ENCODE assay signal across 23 cellular contexts in the genomic region with DNA sequence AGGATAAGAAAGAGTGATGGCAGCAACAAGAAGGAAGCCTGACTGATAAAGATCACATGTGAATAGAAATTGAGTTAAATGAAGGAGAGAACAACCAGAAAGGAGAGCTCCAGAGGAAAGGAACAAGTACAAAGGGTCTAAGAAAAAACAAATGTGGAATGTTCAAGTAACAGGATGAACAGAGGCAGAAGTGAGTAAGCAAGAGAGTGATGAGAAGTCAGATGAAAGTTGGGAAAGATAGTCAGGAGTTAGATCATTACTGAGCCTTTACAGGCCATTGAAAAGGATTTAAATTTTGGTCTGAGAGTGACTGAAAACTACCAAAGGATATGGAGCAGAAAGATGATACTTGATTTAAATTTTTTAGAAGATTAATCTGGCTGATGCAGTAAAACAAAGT. TPM values are rescaled to one million over a fixed set of nuclear protein-coding genes. Genes with fewer than 3 reads are reported as not detected.
A peak's percentile ranks its signal among the peaks of the same experiment; 100 is the strongest.
DNase-seq lines count a peak whose midpoint lies in the region; ATAC-seq, FAIRE-seq and TF ChIP-seq lines count a peak whose summit lies in the region.
"Had no signal": no experiment of that assay in that cellular context is flagged by ENCODE, and none has a peak within 500 bp of the region (broad histone marks: within the 10 kb centered on the region; RNA-seq: fewer than 3 reads in every experiment).

No MANE protein-coding gene starts in this region.

- TF ChIP-seq CTCF in HepG2 (CRISPR knock-in tag; IDR thresholded peaks at IDR 0.05) (no peak), right lobe of liver (IDR thresholded peaks at IDR 0.05) (no peak), mesothelial cell of epicardium (IDR thresholded peaks at IDR 0.05; ENCODE audit: unreplicated experiment) (no peak)

- H3K4me1 Mint-ChIP-seq in mesothelial cell of epicardium = peaks cover 9% of the 10 kb centered on the region
- H3K4me1 Mint-ChIP-seq in activated CD4-positive, alpha-beta memory T cell treated with anti-CD3 and anti-CD28 coated beads for 36 hours (ENCODE audit: low read depth) = peaks cover 20% of the 10 kb centered on the region

- no peak overlapping the region for H3K4me3 Mint-ChIP-seq in mesothelial cell of epicardium
- H3K4me3 Mint-ChIP-seq in activated CD4-positive, alpha-beta memory T cell treated with anti-CD3 and anti-CD28 coated beads for 36 hours = no peak overlapping the region
- H3K4me3 Mint-ChIP-seq: CD4-positive, alpha-beta T cell had no signal

- POLR2A ChIA-PET in HepG2 (lab: Yijun Ruan, JAX) = interaction anchor here (0.9 kb wide), 1 partner anchor 39 kb away, joined by 4 read pairs; no protein-coding TSS in a partner anchor
- POLR2A ChIA-PET in activated CD4-positive, alpha-beta memory T cell treated with anti-CD3 and anti-CD28 coated beads for 36 hours (lab: Charles Lee) = no interaction called here

- H3K4me3 ChIP-seq in HepG2 (replicated peaks in 1 of 3; ENCODE audit: insufficient read depth in 1 of 3, low read depth in 2 of 3, low read length in 3 of 3) = no peak overlapping the region
- no peak overlapping the region for H3K4me3 ChIP-seq in right lobe of liver
- H3K4me3 ChIP-seq: A549; BLaER1 treated with 17β-estradiol and CSF1 and Interleukin-3, amounts not matched to agents 10 nM and 100 nM; MG63 had no signal

- CTCF ChIA-PET in HepG2 (lab: Yijun Ruan, JAX; ENCODE audit: low intra/inter-chr PET ratio, low total read pairs) = no interaction called here
- CTCF ChIA-PET in activated CD4-positive, alpha-beta memory T cell treated with anti-CD3 and anti-CD28 coated beads for 36 hours (lab: Charles Lee) = no interaction called here

- H3K36me3 Mint-ChIP-seq in mesothelial cell of epicardium = peaks cover 60% of the 10 kb centered on the region
- H3K36me3 Mint-ChIP-seq in activated CD4-positive, alpha-beta memory T cell treated with anti-CD3 and anti-CD28 coated beads for 36 hours = peaks cover 53% of the 10 kb centered on the region

- H3K27me3 ChIP-seq in HepG2 (ENCODE audit: control insufficient read depth in 1 of 2, insufficient read depth in 2 of 2, low read length in 2 of 2) = no peaks in the 10 kb centered on the region
- H3K27me3 ChIP-seq in right lobe of liver = no peaks in the 10 kb centered on the region
- H3K27me3 ChIP-seq: BLaER1 treated with 17β-estradiol and CSF1 and Interleukin-3, amounts not matched to agents 10 nM and 100 nM; MG63 had no signal

- H3K9ac ChIP-seq in HepG2 (ENCODE audit: insufficient read depth, low read depth, low read length) = no peak overlapping the region
- H3K9ac ChIP-seq: BLaER1 treated with 17β-estradiol and CSF1 and Interleukin-3, amounts not matched to agents 10 nM and 100 nM had no signal

- H3K79me2 ChIP-seq in HepG2 (ENCODE audit: insufficient read depth, low read length) = peaks cover under 1% of the 10 kb centered on the region

- BruUV-seq in HepG2 (replicated peaks; lab: Mats Ljungman, UMichigan) = no TSS peak

- H3K4me1 ChIP-seq in HepG2 (ENCODE audit: insufficient read depth, low read length) (peaks cover 37% of the 10 kb centered on the region), right lobe of liver (no peaks in the 10 kb centered on the region)
- H3K4me1 ChIP-seq: A549 had no signal

- H3K36me3 ChIP-seq in HepG2 (replicated peaks in 1 of 2; ENCODE audit: control insufficient read depth in 1 of 2, insufficient read depth in 2 of 2, low read length in 2 of 2) = peaks cover 10 to 39% of the 10 kb centered on the region in 2 experiments
- H3K36me3 ChIP-seq in right lobe of liver = peaks cover 0 to 23% (median 7%) of the 10 kb centered on the region in 4 donors

- H3K27ac Mint-ChIP-seq in mesothelial cell of epicardium = peak overlapping the region; percentile 2
- no peak overlapping the region for H3K27ac Mint-ChIP-seq in activated CD4-positive, alpha-beta memory T cell treated with anti-CD3 and anti-CD28 coated beads for 36 hours
- H3K27ac Mint-ChIP-seq: CD4-positive, alpha-beta T cell had no signal

- 0 out of 2 replicates have a peak overlapping the region, but pooled peaks have one; percentile 2 for H3K4me2 ChIP-seq in HepG2 (ENCODE audit: low read depth, low read length)
- H3K4me2 ChIP-seq: A549; BLaER1 treated with 17β-estradiol and CSF1 and Interleukin-3, amounts not matched to agents 10 nM and 100 nM had no signal

- peaks cover 23% of the 10 kb centered on the region for H3K9me3 Mint-ChIP-seq in mesothelial cell of epicardium
- H3K9me3 Mint-ChIP-seq in activated CD4-positive, alpha-beta memory T cell treated with anti-CD3 and anti-CD28 coated beads for 36 hours = no peaks in the 10 kb centered on the region
- H3K9me3 Mint-ChIP-seq: CD4-positive, alpha-beta T cell had no signal

- FAIRE-seq in HepG2 (lab: Jason Lieb, UNC) = no peak
- FAIRE-seq: A549, D721Med, GM19239, RCC 7860 had no signal

- TF ChIP-seq POLR2A in HepG2 (IDR thresholded peaks at IDR 0.05; ENCODE audit: insufficient read depth in 1 of 2, low read depth in 2 of 2, low read length in 2 of 2) = no peak
- TF ChIP-seq POLR2A in right lobe of liver (IDR thresholded peaks at IDR 0.05) = no peak

- H3K27me3 Mint-ChIP-seq in mesothelial cell of epicardium (ENCODE audit: low read depth) = no peaks in the 10 kb centered on the region
- H3K27me3 Mint-ChIP-seq in activated CD4-positive, alpha-beta memory T cell treated with anti-CD3 and anti-CD28 coated beads for 36 hours = no peaks in the 10 kb centered on the region
- H3K27me3 Mint-ChIP-seq: CD4-positive, alpha-beta T cell had no signal

- H3K27ac ChIP-seq in HepG2 (ENCODE audit: extremely low read length, insufficient read depth, low read length) = peak overlapping the region; percentile 49
- no peak overlapping the region for H3K27ac ChIP-seq in right lobe of liver
- H3K27ac ChIP-seq: A549; BLaER1 treated with 17β-estradiol and CSF1 and Interleukin-3, amounts not matched to agents 10 nM and 100 nM had no signal

- H3K9me3 ChIP-seq in HepG2 (ENCODE audit: low read length) = no peaks in the 10 kb centered on the region
- H3K9me3 ChIP-seq in right lobe of liver = no peaks in the 10 kb centered on the region
- H3K9me3 ChIP-seq: A549, MG63 had no signal

- no peak for TF ChIP-seq RAD21 in HepG2 (CRISPR knock-in tag; IDR thresholded peaks at IDR 0.05)

- in situ Hi-C loops in HepG2 (cut with HindIII; ENCODE audit: extremely low pct_ligation_motif_present, low pct_unique_long_range_greater_than_20kb) = no loop called here

- no peaks in the 10 kb centered on the region; the same call in 1 of the 2 replicates for H4K20me1 ChIP-seq in HepG2 (ENCODE audit: insufficient read depth, low read length)
- H4K20me1 ChIP-seq: BLaER1 treated with 17β-estradiol and CSF1 and Interleukin-3, amounts not matched to agents 10 nM and 100 nM had no signal

- no peak overlapping the region for H2AFZ ChIP-seq in HepG2 (ENCODE audit: low read length)

- ATAC-seq in HepG2 (no peak; the same call in 2 of the 3 replicates), right lobe of liver (no peak)
- ATAC-seq: A549 had no signal

- DNase-seq in HepG2 (ENCODE audit: low spot score) = no peak
- no peak for DNase-seq in right lobe of liver
- peak; percentile 70 for DNase-seq in amniotic epithelial cell (ENCODE audit: low read depth)
- DNase-seq in mesothelial cell of epicardium (ENCODE audit: low spot score in 2 of 2, unreplicated experiment in 2 of 2) = no peak
- no peak for DNase-seq in stimulated activated CD4-positive, alpha-beta T cell treated with anti-CD3 and anti-CD28 coated beads, Interleukin-2, amount 100 ng/mL, for 24 hours
- DNase-seq in NCI-H2196 treated with DMSO at 0.1 percent for 48 hours (lab: John Stamatoyannopoulos, UW; ENCODE audit: unreplicated experiment) = no peak
- DNase-seq in activated CD4-positive, alpha-beta memory T cell treated with anti-CD3 and anti-CD28 coated beads for 36 hours = no peak
- DNase-seq: AML-193; CD4-positive, alpha-beta T cell; H7; KBM-7; MG63; NCI-H1105 treated with DMSO at 0.1 percent for 48 hours; NCI-H1694; NCI-H2081 treated with DMSO at 0.1 percent for 48 hours; NCI-H2171; NCI-H524 treated with DMSO at 0.1 percent for 48 hours; NCI-H774 had no signal

- intact Hi-C loops in HepG2 (cut with micrococcal nuclease; ENCODE audit: unreplicated experiment) = loop anchor here (5.0 kb wide), 1 partner anchor 36 kb away; a partner anchor contains a TSS
- intact Hi-C loops in right lobe of liver (cut with DNase I) = no loop called here
- intact Hi-C loops in activated CD4-positive, alpha-beta memory T cell treated with anti-CD3 and anti-CD28 coated beads for 36 hours (cut with micrococcal nuclease) = no loop called here

- TF ChIP-seq EP300 in HepG2 (IDR thresholded peaks at IDR 0.05; ENCODE audit: low read depth in 2 of 2, low read length in 2 of 2) (no peak), HepG2 (CRISPR knock-in tag; IDR thresholded peaks at IDR 0.05; ENCODE audit: borderline replicate concordance) (no peak)

RNA-seq across cellular contexts. Expression of a gene that starts 38.1 kb away (rescaled TPM):
- total RNA-seq in HepG2 (2016; rRNA removed; fragmentation: Illumina TruSeq; extraction: Trizol) (18.6 and 22.6 TPM in 2 replicates), right lobe of liver (10 to 100 TPM in 2 of 6 experiments, 1 to 10 TPM in 4; 4.9 to 11.0 (median 7.9) TPM), mesothelial cell of epicardium (25.8 to 30.3 TPM (median 27.7 TPM) in 3 replicates)
- total RNA-seq in HepG2 (2016; cell fraction: cytosol; rRNA removed; fragmentation: Illumina TruSeq; extraction: Trizol; ENCODE audit: low read depth) = 10.5 and 12.7 TPM in 2 replicates
- total RNA-seq in HepG2 (2016; cell fraction: insoluble cytoplasmic fraction; rRNA removed; fragmentation: Illumina TruSeq; extraction: Trizol) = 21.5 and 21.9 TPM in 2 replicates
- 11.1 and 13.0 TPM in 2 replicates for total RNA-seq in HepG2 (2016; cell fraction: membrane; rRNA removed; fragmentation: Illumina TruSeq; extraction: Trizol)
- 38.2 and 38.6 TPM in 2 replicates for total RNA-seq in HepG2 (2016; cell fraction: nucleus; rRNA removed; fragmentation: Illumina TruSeq; extraction: Trizol)
- polyA plus RNA-seq in HepG2 (2011; rRNA removed) = 11.5 and 12.0 TPM in 2 replicates
- polyA plus RNA-seq in HepG2 (2011; cell fraction: cytosol; rRNA removed) = 5.5 and 7.4 TPM in 2 replicates
- polyA plus RNA-seq in HepG2 (2011; cell fraction: nucleus; rRNA removed) = 22.5 and 23.4 TPM in 2 replicates
- polyA plus RNA-seq in HepG2 (2012) = 8.7 and 9.1 TPM in 2 replicates
- 1.2 and 1.5 TPM in 2 replicates for polyA plus RNA-seq in HepG2 (2016; cell fraction: cytosol; fragmentation: Illumina TruSeq; extraction: Trizol; ENCODE audit: low read depth)
- polyA plus RNA-seq in HepG2 (2016; cell fraction: insoluble cytoplasmic fraction; fragmentation: Illumina TruSeq; extraction: Trizol; ENCODE audit: low read depth) = 17.3 and 18.1 TPM in 2 replicates
- polyA plus RNA-seq in HepG2 (2016; cell fraction: membrane; fragmentation: Illumina TruSeq; extraction: Trizol; ENCODE audit: low read depth) = 2.8 and 2.9 TPM in 2 replicates
- polyA plus RNA-seq in HepG2 (2016; cell fraction: nucleus; fragmentation: Illumina TruSeq; extraction: Trizol; ENCODE audit: insufficient read depth, low read depth) = 34.3 and 36.7 TPM in 2 replicates
- 23.7 and 24.6 TPM in 2 replicates for polyA minus RNA-seq in HepG2 (2011; rRNA and poly(A)+ RNA removed; ENCODE audit: low replicate concordance)
- 14.9 and 17.5 TPM in 2 replicates for polyA minus RNA-seq in HepG2 (2011; cell fraction: cytosol; rRNA and poly(A)+ RNA removed)
- polyA minus RNA-seq in HepG2 (2011; cell fraction: nucleus; rRNA and poly(A)+ RNA removed) = 87.3 and 107 TPM in 2 replicates
- 10 to 100 TPM; 10.9 to 12.0 TPM for total RNA-seq in activated CD4-positive, alpha-beta memory T cell treated with anti-CD3 and anti-CD28 coated beads for 36 hours

RNA-seq across cellular contexts. Expression of a gene that starts 38.4 kb away (rescaled TPM):
- 0.11 and 0.84 TPM in 2 replicates for total RNA-seq in HepG2 (2016; rRNA removed; fragmentation: Illumina TruSeq; extraction: Trizol)
- total RNA-seq in HepG2 (2016; cell fraction: cytosol; rRNA removed; fragmentation: Illumina TruSeq; extraction: Trizol; ENCODE audit: low read depth) = 0.53 and 0.61 TPM in 2 replicates
- total RNA-seq in HepG2 (2016; cell fraction: insoluble cytoplasmic fraction; rRNA removed; fragmentation: Illumina TruSeq; extraction: Trizol) = 0.43 and 0.76 TPM in 2 replicates
- 0.37 and 0.48 TPM in 2 replicates for total RNA-seq in HepG2 (2016; cell fraction: membrane; rRNA removed; fragmentation: Illumina TruSeq; extraction: Trizol)
- total RNA-seq in HepG2 (2016; cell fraction: nucleus; rRNA removed; fragmentation: Illumina TruSeq; extraction: Trizol) = 0.81 and 1.3 TPM in 2 replicates
- 1.2 TPM in 2 replicates for polyA plus RNA-seq in HepG2 (2011; rRNA removed)
- 0.36 and 0.76 TPM in 2 replicates for polyA plus RNA-seq in HepG2 (2011; cell fraction: cytosol; rRNA removed)
- 1.3 and 2.2 TPM in 2 replicates for polyA plus RNA-seq in HepG2 (2011; cell fraction: nucleus; rRNA removed)
- polyA plus RNA-seq in HepG2 (2012) = 0.55 and 0.56 TPM in 2 replicates
- polyA plus RNA-seq in HepG2 (2016; cell fraction: cytosol; fragmentation: Illumina TruSeq; extraction: Trizol; ENCODE audit: low read depth) = 0.08 TPM in 1 of 2 replicates, not detected in the other
- 0.29 and 0.43 TPM in 2 replicates for polyA plus RNA-seq in HepG2 (2016; cell fraction: insoluble cytoplasmic fraction; fragmentation: Illumina TruSeq; extraction: Trizol; ENCODE audit: low read depth)
- 0.06 TPM in 1 of 2 replicates, not detected in the other for polyA plus RNA-seq in HepG2 (2016; cell fraction: membrane; fragmentation: Illumina TruSeq; extraction: Trizol; ENCODE audit: low read depth)
- polyA plus RNA-seq in HepG2 (2016; cell fraction: nucleus; fragmentation: Illumina TruSeq; extraction: Trizol; ENCODE audit: insufficient read depth, low read depth) = 0.67 and 1.0 TPM in 2 replicates
- polyA minus RNA-seq in HepG2 (2011; rRNA and poly(A)+ RNA removed; ENCODE audit: low replicate concordance) = 0.92 and 2.5 TPM in 2 replicates
- polyA minus RNA-seq in HepG2 (2011; cell fraction: cytosol; rRNA and poly(A)+ RNA removed) = 0.26 and 0.40 TPM in 2 replicates
- 2.4 and 2.6 TPM in 2 replicates for polyA minus RNA-seq in HepG2 (2011; cell fraction: nucleus; rRNA and poly(A)+ RNA removed)
- under 1 TPM in 5 of 6 experiments, not detected in 1; 0.12 to 0.44 (median 0.16) TPM for total RNA-seq in right lobe of liver
- 1.1 to 1.5 TPM (median 1.3 TPM) in 3 replicates for total RNA-seq in mesothelial cell of epicardium
- total RNA-seq in activated CD4-positive, alpha-beta memory T cell treated with anti-CD3 and anti-CD28 coated beads for 36 hours = under 1 TPM in 1 of 2 experiments, not detected in 1; 0.56 TPM
